11 cellular contexts compared by ENCODE assay signal in the genomic region with DNA sequence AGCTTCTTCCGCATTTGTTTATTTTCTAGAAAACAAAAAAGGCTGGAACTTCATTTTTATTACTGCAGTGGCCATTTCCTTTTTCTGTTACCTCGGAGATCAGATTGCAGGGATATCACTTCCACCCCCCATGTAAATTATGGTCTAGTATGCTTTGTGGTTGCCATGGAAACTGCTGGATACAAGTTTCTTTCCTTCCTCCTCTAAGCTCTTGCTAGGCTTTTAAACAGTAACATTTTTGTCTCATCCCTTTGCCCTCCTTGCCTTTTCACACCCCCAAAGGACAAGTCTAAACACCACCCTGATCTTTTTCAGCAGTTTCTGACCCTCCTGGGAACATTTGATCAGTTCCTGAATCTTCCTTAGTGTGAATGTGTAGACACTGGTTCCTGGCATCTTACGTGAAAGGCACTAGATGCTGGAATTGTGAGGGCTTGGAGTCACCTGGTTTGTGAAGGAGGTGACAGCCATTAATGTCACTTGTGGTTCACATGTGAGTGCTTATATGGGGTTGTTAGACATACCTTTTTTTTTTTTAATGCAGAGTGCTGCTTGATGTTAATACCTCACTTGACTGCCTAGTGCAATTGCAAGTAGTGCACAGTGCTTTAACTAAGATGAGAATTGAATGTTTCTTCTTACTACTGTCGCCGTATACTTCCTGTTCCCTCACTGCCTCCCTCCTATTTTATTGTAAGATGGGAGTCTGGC.
DNase-seq lines count a peak whose midpoint lies in the region; ATAC-seq and TF ChIP-seq lines count a peak whose summit lies in the region.
"Had no signal": no experiment of that assay in that cellular context is flagged by ENCODE, and none has a peak within 500 bp of the region (broad histone marks: within the 10 kb centered on the region; RNA-seq: fewer than 3 reads in every experiment).

No MANE protein-coding gene starts in this region.

- H3K4me3 ChIP-seq in left ventricle myocardium inferior: no peak overlapping the region
- H3K4me3 ChIP-seq in right cardiac atrium (ENCODE audit: low read length): no peak overlapping the region
- no peak overlapping the region for H3K4me3 ChIP-seq in fibroblast of mammary gland (ENCODE audit: control insufficient read depth, low read depth, low read length)
- H3K4me3 ChIP-seq in upper lobe of right lung: no peak overlapping the region
- H3K4me3 ChIP-seq: spleen, testis had no signal

- ATAC-seq in right cardiac atrium (no peak), upper lobe of right lung (peak; percentile 22)
- ATAC-seq: SK-N-SH treated with all-trans-retinoic acid at 6 μM for 48 hours had no signal

- intact Hi-C loops in left ventricle myocardium inferior (cut with micrococcal nuclease): no loop called here
- intact Hi-C loops in right cardiac atrium (cut with DNase I): no loop called here
- intact Hi-C loops in upper lobe of right lung (cut with DNase I): no loop called here

- 46% methylated on average over 5 of the region's 5 CpGs for WGBS in right cardiac atrium

- no peak for DNase-seq in left ventricle myocardium inferior
- no peak for DNase-seq in right cardiac atrium
- peak; percentile 38 to 78 for DNase-seq in NOMO-1 (lab: John Stamatoyannopoulos, UW; ENCODE audit: unreplicated experiment in 2 of 2)
- peak; percentile 21 for DNase-seq in fibroblast of mammary gland (ENCODE audit: low read depth)
- DNase-seq in upper lobe of right lung: no peak
- no peak for DNase-seq in germinal center (ENCODE audit: low spot score)
- DNase-seq in SW 1271 (lab: John Stamatoyannopoulos, UW): no peak
- DNase-seq in activated gamma-delta T cell (lab: John Stamatoyannopoulos, UW): no peak
- DNase-seq: spleen, testis had no signal

- H3K4me1 ChIP-seq in left ventricle myocardium inferior (peaks cover 77% of the 10 kb centered on the region), right cardiac atrium (ENCODE audit: control insufficient read depth, insufficient read depth, low read length) (peaks cover 20% of the 10 kb centered on the region), upper lobe of right lung (peaks cover 52% of the 10 kb centered on the region)

- H3K27me3 ChIP-seq in left ventricle myocardium inferior (ENCODE audit: low read depth) (no peaks in the 10 kb centered on the region), right cardiac atrium (ENCODE audit: control insufficient read depth, insufficient read depth) (no peaks in the 10 kb centered on the region), upper lobe of right lung (no peaks in the 10 kb centered on the region)
- H3K27me3 ChIP-seq: spleen, testis had no signal

- no peak for TF ChIP-seq CTCF in left ventricle myocardium inferior (IDR thresholded peaks at IDR 0.05; ENCODE audit: borderline replicate concordance)
- no peak for TF ChIP-seq CTCF in fibroblast of mammary gland (conservative IDR thresholded peaks at IDR 0.05; ENCODE audit: control insufficient read depth, insufficient read depth, low read depth, low read length)
- TF ChIP-seq CTCF in upper lobe of right lung (IDR thresholded peaks at IDR 0.05): no peak

- H3K9me3 ChIP-seq in left ventricle myocardium inferior (replicated peaks): no peaks in the 10 kb centered on the region
- H3K9me3 ChIP-seq in right cardiac atrium (ENCODE audit: control insufficient read depth, low read length): no peaks in the 10 kb centered on the region
- H3K9me3 ChIP-seq in upper lobe of right lung: no peaks in the 10 kb centered on the region
- H3K9me3 ChIP-seq: spleen, testis had no signal

- H3K36me3 ChIP-seq in left ventricle myocardium inferior: no peaks in the 10 kb centered on the region
- no peaks in the 10 kb centered on the region for H3K36me3 ChIP-seq in upper lobe of right lung
- H3K36me3 ChIP-seq: spleen had no signal

- peak overlapping the region; percentile 9 for H3K27ac ChIP-seq in left ventricle myocardium inferior (replicated peaks)
- H3K27ac ChIP-seq in right cardiac atrium (ENCODE audit: low read length): no peak overlapping the region
- H3K27ac ChIP-seq in upper lobe of right lung: no peak overlapping the region
- H3K27ac ChIP-seq: testis had no signal

Comparison
In these comparisons a context has a peak if more than half of its experiments do, and no peak if none do; other contexts are left out.
1. DNase-seq: peak in NOMO-1 (2 of 2) and fibroblast of mammary gland (single experiment); none in left ventricle myocardium inferior (single experiment), right cardiac atrium (0 of 3), upper lobe of right lung (single experiment), germinal center (single experiment), SW 1271 (0 of 2) and activated gamma-delta T cell (single experiment).